Comparison of ENCODE assay signal across 8 cellular contexts in genomic region chr3:24495334-24495994, GRCh38. TPM values are rescaled to one million over a fixed set of nuclear protein-coding genes. Genes with fewer than 3 reads are reported as not detected.
DNase-seq lines count a peak whose midpoint lies in the region; ATAC-seq and TF ChIP-seq lines count a peak whose summit lies in the region.

No MANE protein-coding gene starts in this region.

- H3K4me3 ChIP-seq in mammary epithelial cell (replicated peaks in 1 of 3; ENCODE audit: insufficient read depth in 1 of 3, low read depth in 2 of 3, low read length in 3 of 3) = peak overlapping the region; percentile 79 to 97 (median 91)

- no peaks in the 10 kb centered on the region for H4K20me1 ChIP-seq in mammary epithelial cell (ENCODE audit: insufficient read depth, low read length)

- H3K27me3 Mint-ChIP-seq in stimulated activated naive CD8-positive, alpha-beta T cell treated with anti-CD3 and anti-CD28 coated beads, Interleukin-15, Interleukin-2, amounts not matched to agents 100 ng/mL and 50 ng/mL, for 24 hours = peaks cover 70% of the 10 kb centered on the region

- no peaks in the 10 kb centered on the region for H3K36me3 Mint-ChIP-seq in stimulated activated naive CD8-positive, alpha-beta T cell treated with anti-CD3 and anti-CD28 coated beads, Interleukin-15, Interleukin-2, amounts not matched to agents 100 ng/mL and 50 ng/mL, for 24 hours (ENCODE audit: low read depth)

- H3K79me2 ChIP-seq in mammary epithelial cell (ENCODE audit: insufficient read depth, low read length) = peaks cover 31% of the 10 kb centered on the region

- under 1% methylated on average over 27 of the region's 61 CpGs for WGBS in mammary epithelial cell (ENCODE audit: low coverage, missing lambda C conversion rate)

- no peaks in the 10 kb centered on the region for H3K36me3 ChIP-seq in mammary epithelial cell (ENCODE audit: insufficient read depth, low read length)

- peaks cover 11% of the 10 kb centered on the region for H3K4me1 ChIP-seq in mammary epithelial cell (ENCODE audit: insufficient read depth, low read length)

- peak in 1 of 2 donors; percentile 22 for TF ChIP-seq CTCF in mammary epithelial cell (conservative IDR thresholded peaks at IDR 0.05 in 1 of 2, IDR thresholded peaks at IDR 0.05 in 1 of 2; ENCODE audit: extremely low read depth in 1 of 2, insufficient read depth in 1 of 2, low read depth in 1 of 2, low read length in 2 of 2)

- H3K27me3 ChIP-seq in mammary epithelial cell (ENCODE audit: insufficient read depth, low read length) = no peaks in the 10 kb centered on the region

- CTCF ChIA-PET in mammary epithelial cell (lab: Charles Lee; ENCODE audit: low non-redundant PET) = no interaction called here

- in situ Hi-C loops in mammary epithelial cell (cut with MboI; ENCODE audit: low sequenced_read_pairs in 2 of 2) = loop anchor here in 1 of 2 donors (25.0 kb wide), 1 partner anchor 233 kb away; no protein-coding TSS in a partner anchor

- no TSS peak for BruUV-seq in mammary epithelial cell (replicated peaks; lab: Mats Ljungman, UMichigan)

- no peak overlapping the region for H3K9ac ChIP-seq in mammary epithelial cell (ENCODE audit: insufficient read depth, low read length)

- no peaks in the 10 kb centered on the region for H3K9me3 Mint-ChIP-seq in stimulated activated naive CD8-positive, alpha-beta T cell treated with anti-CD3 and anti-CD28 coated beads, Interleukin-15, Interleukin-2, amounts not matched to agents 100 ng/mL and 50 ng/mL, for 24 hours

- peak overlapping the region; percentile 99 for H3K4me2 ChIP-seq in mammary epithelial cell (ENCODE audit: insufficient read depth, low read depth, low read length)

- H3K4me3 Mint-ChIP-seq in stimulated activated naive CD8-positive, alpha-beta T cell treated with anti-CD3 and anti-CD28 coated beads, Interleukin-15, Interleukin-2, amounts not matched to agents 100 ng/mL and 50 ng/mL, for 24 hours = peak overlapping the region; percentile 65

- dilution Hi-C loops in mammary epithelial cell (cut with HindIII; ENCODE audit: low sequenced_read_pairs) = no loop called here

- intact Hi-C loops in mammary epithelial cell (cut with micrococcal nuclease) = loop anchor here (1.0 to 2.0 kb wide), 6 partner anchors 87 to 497 kb away; no protein-coding TSS in a partner anchor

- H3K4me1 Mint-ChIP-seq in stimulated activated naive CD8-positive, alpha-beta T cell treated with anti-CD3 and anti-CD28 coated beads, Interleukin-15, Interleukin-2, amounts not matched to agents 100 ng/mL and 50 ng/mL, for 24 hours (ENCODE audit: low read depth) = peaks cover 12% of the 10 kb centered on the region

- ATAC-seq in HG03521 (IDR thresholded peaks at IDR 0.05; ENCODE audit: unreplicated experiment) (peak; percentile 13), GM19324 (IDR thresholded peaks at IDR 0.05; ENCODE audit: low FRiP score, unreplicated experiment) (no peak)

- H3K27ac ChIP-seq in mammary epithelial cell (ENCODE audit: insufficient read depth, low read depth, low read length) = peak overlapping the region; percentile 78

- H3K9me3 ChIP-seq in mammary epithelial cell (replicated peaks; ENCODE audit: insufficient read depth, low read length) = no peaks in the 10 kb centered on the region

- H2AFZ ChIP-seq in mammary epithelial cell (ENCODE audit: low read depth, low read length) = peak overlapping the region; percentile 97

- DNase-seq in Ammon's horn (ENCODE audit: low spot score) = peak; percentile 41
- peak; percentile 67 for DNase-seq in mammary epithelial cell
- DNase-seq in kidney tubule cell (ENCODE audit: low spot score) = peak; percentile 81
- DNase-seq in SK-N-DZ (ENCODE audit: low spot score) = no peak
- no peak for DNase-seq in activated CD4-positive, alpha-beta T cell treated with anti-CD3 and anti-CD28 coated beads, Interleukin-2, amount 50 U/mL, for 1 hour

- no peak overlapping the region for H3K27ac Mint-ChIP-seq in stimulated activated naive CD8-positive, alpha-beta T cell treated with anti-CD3 and anti-CD28 coated beads, Interleukin-15, Interleukin-2, amounts not matched to agents 100 ng/mL and 50 ng/mL, for 24 hours

RNA-seq across cellular contexts. Expression of gene THRB, which starts 0.8 kb away (rescaled TPM):
- 10 to 100 TPM; 13.1 to 16.3 TPM for total RNA-seq in mammary epithelial cell
- 4.0 TPM for polyA plus RNA-seq in mammary epithelial cell
- polyA minus RNA-seq in mammary epithelial cell = 4.0 TPM
- polyA plus RNA-seq in SK-N-DZ (2014; cell fraction: cytosol; rRNA removed) = not detected in 2 replicates
- polyA plus RNA-seq in SK-N-DZ (2014; cell fraction: nucleus; rRNA removed) = not detected in 2 replicates

Comparison
In these comparisons a context has a peak if more than half of its experiments do, and no peak if none do; other contexts are left out.
1. DNase-seq: peak in Ammon's horn (single experiment), mammary epithelial cell (single experiment) and kidney tubule cell (single experiment); none in SK-N-DZ (single experiment) and activated CD4-positive, alpha-beta T cell treated with anti-CD3 and anti-CD28 coated beads, Interleukin-2, amount 50 U/mL, for 1 hour (single experiment).